25 cellular contexts compared by ENCODE assay signal in genomic region chr18:10320201-10320600, GRCh38.
"Had no signal": no experiment of that assay in that cellular context is flagged by ENCODE, and none has a peak within 500 bp of the region (broad histone marks: within the 10 kb centered on the region; RNA-seq: fewer than 3 reads in every experiment).

No MANE protein-coding gene starts in this region.

- DNase-seq: colonic mucosa; effector CD8-positive, alpha-beta T cell; endodermal cell; gastrocnemius medialis; mucosa of descending colon; naive thymus-derived CD4-positive, alpha-beta T cell; right lobe of liver; stimulated activated CD4-positive, alpha-beta T cell treated with anti-CD3 and anti-CD28 coated beads, Interleukin-12 subunit alpha, Interleukin-12 subunit beta, amount 100 ng/mL, for 4 hours; stimulated activated CD4-positive, alpha-beta T cell treated with anti-CD3 and anti-CD28 coated beads, Interleukin-1b, Interleukin-23, amount 100 ng/mL, for 48 hours; stimulated activated CD4-positive, alpha-beta T cell treated with anti-CD3 and anti-CD28 coated beads, Interleukin-4, amount 100 ng/mL, for 1 hour; stimulated activated CD8-positive, alpha-beta memory T cell treated with anti-CD3 and anti-CD28 coated beads, Interleukin-4, amount 100 ng/mL, for 48 hours; stimulated activated naive CD4-positive, alpha-beta T cell; stomach; thyroid gland had no signal

- H3K4me1 ChIP-seq: colonic mucosa, gastrocnemius medialis, parathyroid adenoma, right lobe of liver, thyroid gland had no signal

- H3K4me3 ChIP-seq: colonic mucosa, gastrocnemius medialis, lung, mucosa of descending colon, right lobe of liver, smooth muscle cell, stomach, thyroid gland had no signal

- H3K9ac ChIP-seq: parathyroid adenoma had no signal

- H3K36me3 Mint-ChIP-seq: memory B cell; mesothelial cell of epicardium; naive thymus-derived CD4-positive, alpha-beta T cell had no signal

- H3K27ac Mint-ChIP-seq: dendritic cell treated with granulocyte-macrophage colony-stimulating factor and Interleukin-4, amounts not matched to agents 40 ng/mL and 50 ng/mL, for 4 days; endodermal cell; memory B cell; mesothelial cell of epicardium; naive thymus-derived CD4-positive, alpha-beta T cell; progenitor cell of endocrine pancreas; type B pancreatic cell had no signal

- ATAC-seq: esophagus mucosa; mucosa of descending colon; naive thymus-derived CD4-positive, alpha-beta T cell; right lobe of liver had no signal

- H3K4me2 ChIP-seq: smooth muscle cell had no signal

- H3K27me3 ChIP-seq: colonic mucosa, gastrocnemius medialis, neutrophil, right lobe of liver, stomach, thyroid gland had no signal

- H3K27me3 Mint-ChIP-seq: dendritic cell treated with granulocyte-macrophage colony-stimulating factor and Interleukin-4, amounts not matched to agents 40 ng/mL and 50 ng/mL, for 4 days had no signal

- H3K9me3 Mint-ChIP-seq: dendritic cell treated with granulocyte-macrophage colony-stimulating factor and Interleukin-4, amounts not matched to agents 40 ng/mL and 50 ng/mL, for 4 days; memory B cell; mesothelial cell of epicardium had no signal

- H3K79me2 ChIP-seq: parathyroid adenoma had no signal

- H3K4me3 Mint-ChIP-seq: dendritic cell treated with granulocyte-macrophage colony-stimulating factor and Interleukin-4, amounts not matched to agents 40 ng/mL and 50 ng/mL, for 4 days; endodermal cell; memory B cell; mesothelial cell of epicardium; naive thymus-derived CD4-positive, alpha-beta T cell; type B pancreatic cell had no signal

- H3K27ac ChIP-seq: colonic mucosa, epithelial cell of prostate, gastrocnemius medialis, neutrophil, parathyroid adenoma, right lobe of liver, stomach, thyroid gland had no signal

- H3K36me3 ChIP-seq: colonic mucosa, gastrocnemius medialis, neutrophil, right lobe of liver, stomach, thyroid gland had no signal
